Comparison of ENCODE assay signal across 1 cellular context in genomic region chr6:142361345-142361744, GRCh38.
TF ChIP-seq lines count a peak whose summit lies in the region.

No MANE protein-coding gene starts in this region.

TF ChIP-seq in A549, 52 proteins besides CTCF, POLR2A, EP300 and RAD21 (continued from another document):
- TF ChIP-seq USF2 (IDR thresholded peaks at IDR 0.05) (no peak), FOSB (CRISPR knock-in tag; IDR thresholded peaks at IDR 0.05) (no peak), CEBPB (IDR thresholded peaks at IDR 0.05) (no peak), TFCP2L1 (CRISPR knock-in tag; IDR thresholded peaks at IDR 0.05) (no peak), RNF2 (IDR thresholded peaks at IDR 0.05; ENCODE audit: borderline replicate concordance, low read depth) (no peak), E2F6 (IDR thresholded peaks at IDR 0.05; ENCODE audit: borderline replicate concordance, low read depth) (no peak), NFE2L2 (conservative IDR thresholded peaks at IDR 0.05; ENCODE audit: low read length) (no peak), ZFP36 (IDR thresholded peaks at IDR 0.05; ENCODE audit: borderline replicate concordance, partially characterized antibody) (no peak), HDAC2 (IDR thresholded peaks at IDR 0.05) (no peak), HEYL (CRISPR knock-in tag; IDR thresholded peaks at IDR 0.05) (no peak), CHD2 (IDR thresholded peaks at IDR 0.05; ENCODE audit: low read length, partially characterized antibody) (no peak), HOXA7 (CRISPR knock-in tag; IDR thresholded peaks at IDR 0.05) (no peak), GATA3 (IDR thresholded peaks at IDR 0.05; ENCODE audit: borderline replicate concordance) (no peak)
TF ChIP-seq in A549: peak in this region for 0.
